Comparison of ENCODE assay signal across 1 cellular context in the genomic region with DNA sequence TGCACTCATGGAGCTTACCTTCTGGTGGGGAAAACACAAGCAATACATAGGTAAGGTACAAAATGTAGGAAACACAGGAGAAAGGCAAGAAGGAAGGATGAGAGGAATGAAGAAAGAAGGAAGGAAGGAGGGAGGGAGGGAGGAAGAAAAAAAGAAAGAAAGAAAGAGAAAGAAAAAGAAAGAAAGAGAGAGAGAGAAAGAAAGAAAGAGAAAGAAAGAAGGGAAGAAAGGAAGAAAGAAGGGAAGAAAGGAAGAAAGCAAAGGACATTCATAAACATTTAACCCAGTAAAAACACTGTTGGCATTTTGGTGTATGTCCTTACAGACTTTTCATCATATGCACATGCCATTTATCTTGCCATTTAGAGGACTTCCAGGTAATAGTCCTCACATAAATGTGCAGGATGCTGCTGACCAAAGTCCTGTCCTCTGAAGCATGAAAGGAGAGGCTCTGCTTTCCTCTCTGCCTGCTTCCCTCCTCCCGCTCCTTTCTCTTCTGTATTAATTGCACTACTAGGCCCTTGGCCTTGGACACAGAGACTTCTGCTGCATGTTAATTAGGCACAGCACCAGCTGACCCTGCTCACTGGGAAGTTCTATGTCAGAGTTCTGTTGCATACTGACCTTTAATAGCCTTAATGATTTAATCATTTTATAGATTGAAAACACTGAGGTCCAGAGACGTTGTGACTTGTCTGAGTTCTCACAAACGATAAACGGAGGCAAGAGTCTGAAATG.
TF ChIP-seq lines count a peak whose summit lies in the region.

No MANE protein-coding gene starts in this region.

TF ChIP-seq in HepG2, 621 proteins besides CTCF, POLR2A, EP300 and RAD21:
- TF ChIP-seq HMGA1 (CRISPR knock-in tag; conservative IDR thresholded peaks at IDR 0.05) (no peak), SALL1 (CRISPR knock-in tag; IDR thresholded peaks at IDR 0.05) (no peak), ZNF660 (CRISPR knock-in tag; IDR thresholded peaks at IDR 0.05; ENCODE audit: borderline replicate concordance, low read depth) (no peak), DMAP1 (CRISPR knock-in tag; IDR thresholded peaks at IDR 0.05) (no peak), ZNF205 (CRISPR knock-in tag; IDR thresholded peaks at IDR 0.05) (no peak), KMT2A (CRISPR knock-in tag; IDR thresholded peaks at IDR 0.05) (no peak), CENPT (CRISPR knock-in tag; IDR thresholded peaks at IDR 0.05; ENCODE audit: low read depth) (no peak), CHD2 (IDR thresholded peaks at IDR 0.05; ENCODE audit: low read depth, low read length) (no peak), ZIK1 (CRISPR knock-in tag; IDR thresholded peaks at IDR 0.05; ENCODE audit: borderline replicate concordance, low read depth) (no peak), NONO (IDR thresholded peaks at IDR 0.05) (no peak), NONO (CRISPR knock-in tag; conservative IDR thresholded peaks at IDR 0.05) (no peak), MYC (CRISPR knock-in tag; IDR thresholded peaks at IDR 0.05; ENCODE audit: borderline replicate concordance) (no peak), SMC3 (IDR thresholded peaks at IDR 0.05; ENCODE audit: low read length) (no peak), PAF1 (CRISPR knock-in tag; IDR thresholded peaks at IDR 0.05) (no peak), SP2 (CRISPR knock-in tag; IDR thresholded peaks at IDR 0.05) (no peak), NFYB (CRISPR knock-in tag; IDR thresholded peaks at IDR 0.05) (no peak)
- TF ChIP-seq, protein P1, sequence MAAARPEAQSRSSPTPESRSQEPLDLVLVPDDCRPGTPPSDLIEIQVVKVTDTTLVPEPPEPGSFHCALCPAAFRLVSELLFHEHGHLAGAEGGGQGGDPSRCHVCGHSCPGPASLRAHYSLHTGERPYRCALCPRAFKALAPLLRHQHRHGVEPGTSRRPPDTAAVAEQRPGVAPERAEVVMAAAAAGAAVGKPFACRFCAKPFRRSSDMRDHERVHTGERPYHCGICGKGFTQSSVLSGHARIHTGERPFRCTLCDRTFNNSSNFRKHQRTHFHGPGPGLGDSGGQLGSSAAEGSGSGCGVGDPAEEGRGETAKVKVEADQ (CRISPR knock-in tag; IDR thresholded peaks at IDR 0.05; ENCODE audit: borderline replicate concordance) = no peak
- TF ChIP-seq, protein P2, sequence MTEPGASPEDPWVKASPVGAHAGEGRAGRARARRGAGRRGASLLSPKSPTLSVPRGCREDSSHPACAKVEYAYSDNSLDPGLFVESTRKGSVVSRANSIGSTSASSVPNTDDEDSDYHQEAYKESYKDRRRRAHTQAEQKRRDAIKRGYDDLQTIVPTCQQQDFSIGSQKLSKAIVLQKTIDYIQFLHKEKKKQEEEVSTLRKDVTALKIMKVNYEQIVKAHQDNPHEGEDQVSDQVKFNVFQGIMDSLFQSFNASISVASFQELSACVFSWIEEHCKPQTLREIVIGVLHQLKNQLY (CRISPR knock-in tag; IDR thresholded peaks at IDR 0.05) = no peak
- TF ChIP-seq, protein P3, sequence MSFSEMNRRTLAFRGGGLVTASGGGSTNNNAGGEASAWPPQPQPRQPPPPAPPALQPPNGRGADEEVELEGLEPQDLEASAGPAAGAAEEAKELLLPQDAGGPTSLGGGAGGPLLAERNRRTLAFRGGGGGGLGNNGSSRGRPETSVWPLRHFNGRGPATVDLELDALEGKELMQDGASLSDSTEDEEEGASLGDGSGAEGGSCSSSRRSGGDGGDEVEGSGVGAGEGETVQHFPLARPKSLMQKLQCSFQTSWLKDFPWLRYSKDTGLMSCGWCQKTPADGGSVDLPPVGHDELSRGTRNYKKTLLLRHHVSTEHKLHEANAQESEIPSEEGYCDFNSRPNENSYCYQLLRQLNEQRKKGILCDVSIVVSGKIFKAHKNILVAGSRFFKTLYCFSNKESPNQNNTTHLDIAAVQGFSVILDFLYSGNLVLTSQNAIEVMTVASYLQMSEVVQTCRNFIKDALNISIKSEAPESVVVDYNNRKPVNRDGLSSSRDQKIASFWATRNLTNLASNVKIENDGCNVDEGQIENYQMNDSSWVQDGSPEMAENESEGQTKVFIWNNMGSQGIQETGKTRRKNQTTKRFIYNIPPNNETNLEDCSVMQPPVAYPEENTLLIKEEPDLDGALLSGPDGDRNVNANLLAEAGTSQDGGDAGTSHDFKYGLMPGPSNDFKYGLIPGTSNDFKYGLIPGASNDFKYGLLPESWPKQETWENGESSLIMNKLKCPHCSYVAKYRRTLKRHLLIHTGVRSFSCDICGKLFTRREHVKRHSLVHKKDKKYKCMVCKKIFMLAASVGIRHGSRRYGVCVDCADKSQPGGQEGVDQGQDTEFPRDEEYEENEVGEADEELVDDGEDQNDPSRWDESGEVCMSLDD (CRISPR knock-in tag; IDR thresholded peaks at IDR 0.05; ENCODE audit: borderline replicate concordance) = no peak
- TF ChIP-seq, protein P4, sequence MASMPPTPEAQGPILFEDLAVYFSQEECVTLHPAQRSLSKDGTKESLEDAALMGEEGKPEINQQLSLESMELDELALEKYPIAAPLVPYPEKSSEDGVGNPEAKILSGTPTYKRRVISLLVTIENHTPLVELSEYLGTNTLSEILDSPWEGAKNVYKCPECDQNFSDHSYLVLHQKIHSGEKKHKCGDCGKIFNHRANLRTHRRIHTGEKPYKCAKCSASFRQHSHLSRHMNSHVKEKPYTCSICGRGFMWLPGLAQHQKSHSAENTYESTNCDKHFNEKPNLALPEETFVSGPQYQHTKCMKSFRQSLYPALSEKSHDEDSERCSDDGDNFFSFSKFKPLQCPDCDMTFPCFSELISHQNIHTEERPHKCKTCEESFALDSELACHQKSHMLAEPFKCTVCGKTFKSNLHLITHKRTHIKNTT (CRISPR knock-in tag; IDR thresholded peaks at IDR 0.05) = no peak
